In genomic region chr7:27873981-27874957, GRCh38 we compare ENCODE assay signal across 12 cellular contexts.
A peak's percentile ranks its signal among the peaks of the same experiment; 100 is the strongest.
DNase-seq lines count a peak whose midpoint lies in the region; ATAC-seq, FAIRE-seq and TF ChIP-seq lines count a peak whose summit lies in the region.
"Had no signal": no experiment of that assay in that cellular context is flagged by ENCODE, and none has a peak within 500 bp of the region (broad histone marks: within the 10 kb centered on the region; RNA-seq: fewer than 3 reads in every experiment).

No MANE protein-coding gene starts in this region.

- peak; percentile 89 for DNase-seq in Calu3
- no peak for DNase-seq in SK-N-SH
- DNase-seq in frontal cortex (ENCODE audit: low spot score in 2 of 2) = peak; percentile 20 to 51
- peak; percentile 29 to 93 (median 61) for DNase-seq in posterior cingulate gyrus
- DNase-seq in ecto neural progenitor cell (ENCODE audit: low spot score) = no peak
- DNase-seq in effector memory CD8-positive, alpha-beta T cell = no peak
- DNase-seq: activated gamma-delta T cell treated with Interleukin-2 at 50 U/mL for 16 hours, NCI-H1092 treated with DMSO at 0.1 percent for 48 hours, T-helper 2 cell had no signal

- H3K4me3 Mint-ChIP-seq in Calu3 (ENCODE audit: low read depth, unreplicated experiment) = no peak overlapping the region
- no peak overlapping the region for H3K4me3 Mint-ChIP-seq in effector memory CD8-positive, alpha-beta T cell

- no peaks in the 10 kb centered on the region for H3F3A ChIP-seq in SK-N-SH (replicated peaks; ENCODE audit: insufficient read depth)

- peaks cover 5% of the 10 kb centered on the region for H3K36me3 Mint-ChIP-seq in Calu3 (ENCODE audit: insufficient read depth, unreplicated experiment)
- peaks cover 8% of the 10 kb centered on the region for H3K36me3 Mint-ChIP-seq in effector memory CD8-positive, alpha-beta T cell (ENCODE audit: insufficient read depth)

- H3K27ac Mint-ChIP-seq in Calu3 (ENCODE audit: unreplicated experiment) = peak overlapping the region; percentile 8
- H3K27ac Mint-ChIP-seq in effector memory CD8-positive, alpha-beta T cell = no peak overlapping the region

- TF ChIP-seq RAD21 in SK-N-SH (IDR thresholded peaks at IDR 0.05; ENCODE audit: low read length) = no peak

- H3K27me3 ChIP-seq in SK-N-SH (ENCODE audit: insufficient read depth) = no peaks in the 10 kb centered on the region

- H3K4me1 ChIP-seq in SK-N-SH (ENCODE audit: control insufficient read depth in 1 of 2, insufficient read depth in 2 of 2, low read depth in 1 of 2, low read length in 1 of 2) = peaks cover 7 to 10% of the 10 kb centered on the region in 2 experiments

- peak overlapping the region; percentile 38 for H3K4me2 ChIP-seq in SK-N-SH

- POLR2A ChIA-PET in SK-N-SH (lab: Yijun Ruan, JAX) = no interaction called here

- no TSS peak for BruUV-seq in Calu3 (replicated peaks; lab: Mats Ljungman, UMichigan)

- TF ChIP-seq CTCF in Calu3 (IDR thresholded peaks at IDR 0.05; ENCODE audit: unreplicated experiment) (no peak), SK-N-SH (IDR thresholded peaks at IDR 0.05) (no peak)

- CTCF ChIA-PET in Calu3 (lab: Charles Lee) = interaction anchor here (0.7 to 0.8 kb wide), 2 partner anchors 11 to 25 kb away, joined by 3 to 5 read pairs; no protein-coding TSS in a partner anchor
- CTCF ChIA-PET in SK-N-SH (lab: Yijun Ruan, JAX) = interaction anchor here (0.8 to 2.5 kb wide), 2 partner anchors 11 to 31 kb away, joined by 5 to 6 read pairs; no protein-coding TSS in a partner anchor

- no peaks in the 10 kb centered on the region for H4K20me1 ChIP-seq in SK-N-SH (ENCODE audit: insufficient read depth)

- no peak overlapping the region for H3K9ac ChIP-seq in SK-N-SH

- no peak for ATAC-seq in HG02759 (IDR thresholded peaks at IDR 0.05; ENCODE audit: unreplicated experiment)
- ATAC-seq in effector memory CD8-positive, alpha-beta T cell (replicated peaks) = no peak
- ATAC-seq in HG02623 (IDR thresholded peaks at IDR 0.05; ENCODE audit: unreplicated experiment) = no peak

- peak in 1 of 2 experiments; percentile 26; a peak in 1 of 4 replicates for TF ChIP-seq EP300 in SK-N-SH (IDR thresholded peaks at IDR 0.05; ENCODE audit: borderline replicate concordance in 1 of 2, low read depth in 1 of 2, low read length in 1 of 2)

- H3K4me3 ChIP-seq in SK-N-SH (ENCODE audit: low read depth in 2 of 2, low read length in 1 of 2) = no peak overlapping the region

- H3K4me1 Mint-ChIP-seq in Calu3 (ENCODE audit: low read depth, unreplicated experiment) = peaks cover 39% of the 10 kb centered on the region
- H3K4me1 Mint-ChIP-seq in effector memory CD8-positive, alpha-beta T cell (ENCODE audit: low read depth in 2 of 2) = peaks cover 14 to 40% of the 10 kb centered on the region in 2 donors

- H3K27me3 Mint-ChIP-seq in Calu3 (ENCODE audit: unreplicated experiment) = no peaks in the 10 kb centered on the region
- H3K27me3 Mint-ChIP-seq in effector memory CD8-positive, alpha-beta T cell = no peaks in the 10 kb centered on the region

- H3K27ac ChIP-seq in SK-N-SH (ENCODE audit: low read depth in 2 of 2, low read length in 1 of 2) = peak overlapping the region in 1 of 2 experiments; percentile 43; a peak in 2 of 4 replicates

- no peaks in the 10 kb centered on the region for H3K9me3 Mint-ChIP-seq in Calu3 (ENCODE audit: low read depth, unreplicated experiment)
- no peaks in the 10 kb centered on the region for H3K9me3 Mint-ChIP-seq in effector memory CD8-positive, alpha-beta T cell

- H3K36me3 ChIP-seq in SK-N-SH (replicated peaks in 1 of 2; ENCODE audit: control insufficient read depth in 1 of 2, insufficient read depth in 2 of 2, low read length in 1 of 2) = no peaks in the 10 kb centered on the region

- no peaks in the 10 kb centered on the region for H3K9me2 ChIP-seq in SK-N-SH

- WGBS in SK-N-SH (ENCODE audit: low lambda C conversion rate) = 67% methylated on average over 13 of the region's 13 CpGs

- intact Hi-C loops in Calu3 (cut with micrococcal nuclease; ENCODE audit: unreplicated experiment) = no loop called here
- intact Hi-C loops in posterior cingulate gyrus (cut with DNase I) = no loop called here

- no peak for FAIRE-seq in frontal cortex (lab: Jason Lieb, UNC)
- FAIRE-seq: islet of Langerhans had no signal

- no peak overlapping the region for H2AFZ ChIP-seq in SK-N-SH (ENCODE audit: low read depth)

- H3K79me2 ChIP-seq in SK-N-SH (ENCODE audit: insufficient read depth) = no peaks in the 10 kb centered on the region

- no peaks in the 10 kb centered on the region for H3K9me3 ChIP-seq in SK-N-SH

TF ChIP-seq in SK-N-SH, 30 proteins besides CTCF, POLR2A, EP300 and RAD21:
- TF ChIP-seq REST (IDR thresholded peaks at IDR 0.05; ENCODE audit: low read depth, low read length) = no peak
- TF ChIP-seq TEAD4 (IDR thresholded peaks at IDR 0.05; ENCODE audit: borderline replicate concordance, insufficient read depth) = peak; percentile 61; the same call in 1 of the 2 replicates
- TF ChIP-seq TCF12 (IDR thresholded peaks at IDR 0.05) = peak; percentile 75
- TF ChIP-seq, protein P1, sequence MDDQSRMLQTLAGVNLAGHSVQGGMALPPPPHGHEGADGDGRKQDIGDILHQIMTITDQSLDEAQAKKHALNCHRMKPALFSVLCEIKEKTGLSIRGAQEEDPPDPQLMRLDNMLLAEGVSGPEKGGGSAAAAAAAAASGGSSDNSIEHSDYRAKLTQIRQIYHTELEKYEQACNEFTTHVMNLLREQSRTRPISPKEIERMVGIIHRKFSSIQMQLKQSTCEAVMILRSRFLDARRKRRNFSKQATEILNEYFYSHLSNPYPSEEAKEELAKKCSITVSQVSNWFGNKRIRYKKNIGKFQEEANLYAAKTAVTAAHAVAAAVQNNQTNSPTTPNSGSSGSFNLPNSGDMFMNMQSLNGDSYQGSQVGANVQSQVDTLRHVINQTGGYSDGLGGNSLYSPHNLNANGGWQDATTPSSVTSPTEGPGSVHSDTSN (IDR thresholded peaks at IDR 0.05) = peak; percentile 63
- TF ChIP-seq, protein P2, sequence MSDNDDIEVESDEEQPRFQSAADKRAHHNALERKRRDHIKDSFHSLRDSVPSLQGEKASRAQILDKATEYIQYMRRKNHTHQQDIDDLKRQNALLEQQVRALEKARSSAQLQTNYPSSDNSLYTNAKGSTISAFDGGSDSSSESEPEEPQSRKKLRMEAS (IDR thresholded peaks at IDR 0.05; ENCODE audit: low read depth) = peak; percentile 66
- no peak for TF ChIP-seq GABPA (IDR thresholded peaks at IDR 0.05; ENCODE audit: low read depth)
- TF ChIP-seq, protein P3, sequence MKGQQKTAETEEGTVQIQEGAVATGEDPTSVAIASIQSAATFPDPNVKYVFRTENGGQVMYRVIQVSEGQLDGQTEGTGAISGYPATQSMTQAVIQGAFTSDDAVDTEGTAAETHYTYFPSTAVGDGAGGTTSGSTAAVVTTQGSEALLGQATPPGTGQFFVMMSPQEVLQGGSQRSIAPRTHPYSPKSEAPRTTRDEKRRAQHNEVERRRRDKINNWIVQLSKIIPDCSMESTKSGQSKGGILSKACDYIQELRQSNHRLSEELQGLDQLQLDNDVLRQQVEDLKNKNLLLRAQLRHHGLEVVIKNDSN (IDR thresholded peaks at IDR 0.05; ENCODE audit: borderline replicate concordance, low read depth) = 0 out of 2 replicates have a peak, but pooled peaks have one; percentile 24
- TF ChIP-seq RCOR1 (IDR thresholded peaks at IDR 0.05; ENCODE audit: low read length) = no peak
- TF ChIP-seq MXI1 (IDR thresholded peaks at IDR 0.05; ENCODE audit: low read depth, low read length) = no peak
- peak; percentile 95 for TF ChIP-seq NFIC (IDR thresholded peaks at IDR 0.05; ENCODE audit: borderline replicate concordance)
- TF ChIP-seq EZH2phosphoT487 (IDR thresholded peaks at IDR 0.05; ENCODE audit: borderline replicate concordance, low read depth) = no peak

Comparison
In these comparisons a context has a peak if more than half of its experiments do, and no peak if none do; other contexts are left out.
1. DNase-seq: peak in Calu3 (single experiment), frontal cortex (2 of 2) and posterior cingulate gyrus (10 of 10); none in SK-N-SH (single experiment), ecto neural progenitor cell (single experiment) and effector memory CD8-positive, alpha-beta T cell (0 of 3).